Comparison of ENCODE assay signal across 9 cellular contexts in genomic region chr6:52155791-52156576, GRCh38. TPM values are rescaled to one million over a fixed set of nuclear protein-coding genes. Genes with fewer than 3 reads are reported as not detected.
DNase-seq lines count a peak whose midpoint lies in the region; ATAC-seq and TF ChIP-seq lines count a peak whose summit lies in the region.
"Had no signal": no experiment of that assay in that cellular context is flagged by ENCODE, and none has a peak within 500 bp of the region (broad histone marks: within the 10 kb centered on the region; RNA-seq: fewer than 3 reads in every experiment).

No MANE protein-coding gene starts in this region.

- intact Hi-C loops in PC-3 (cut with micrococcal nuclease), result no loop called here
- intact Hi-C loops in naive thymus-derived CD4-positive, alpha-beta T cell (cut with micrococcal nuclease), result no loop called here
- intact Hi-C loops in vagina (cut with DNase I), result no loop called here

- H3K27ac ChIP-seq in PC-3 (ENCODE audit: low read length) (peak overlapping the region; percentile 86), vagina (no peak overlapping the region)
- no peak overlapping the region for H3K27ac ChIP-seq in naive thymus-derived CD4-positive, alpha-beta T cell (ENCODE audit: low read depth, low read length)

- H3F3A ChIP-seq in PC-3 (ENCODE audit: low read length, unreplicated experiment), result peaks cover 8% of the 10 kb centered on the region

- no TSS peak for BruUV-seq in PC-3 (replicated peaks; lab: Mats Ljungman, UMichigan)

- H3K36me3 ChIP-seq in PC-3 (ENCODE audit: low read depth, low read length) (no peaks in the 10 kb centered on the region), vagina (no peaks in the 10 kb centered on the region)
- H3K36me3 ChIP-seq in naive thymus-derived CD4-positive, alpha-beta T cell (ENCODE audit: control insufficient read depth in 2 of 3, insufficient read depth in 3 of 3, low read length in 3 of 3), result no peaks in the 10 kb centered on the region

- H3K9me3 Mint-ChIP-seq in naive thymus-derived CD4-positive, alpha-beta T cell, result peaks cover 0 to 8% (median 0%) of the 10 kb centered on the region in 11 donors
- no peaks in the 10 kb centered on the region for H3K9me3 Mint-ChIP-seq in HFFc6

- CTCF ChIA-PET in PC-3 (lab: Charles Lee), result interaction anchor here (0.6 kb wide), 1 partner anchor 244 kb away, joined by 3 read pairs; no protein-coding TSS in a partner anchor
- CTCF ChIA-PET in naive thymus-derived CD4-positive, alpha-beta T cell (lab: Charles Lee), result no interaction called here

- H3K9me2 ChIP-seq in PC-3 (replicated peaks; ENCODE audit: low read length), result no peaks in the 10 kb centered on the region

- H3K4me3 ChIP-seq in PC-3 (ENCODE audit: low read length) (peak overlapping the region; percentile 9; the same call in 1 of the 2 replicates), vagina (no peak overlapping the region)
- no peak overlapping the region for H3K4me3 ChIP-seq in naive thymus-derived CD4-positive, alpha-beta T cell (ENCODE audit: low read length)

- no peaks in the 10 kb centered on the region for H4K20me1 ChIP-seq in PC-3 (ENCODE audit: low read length)

- no peak for TF ChIP-seq CTCF in PC-3 (conservative IDR thresholded peaks at IDR 0.05; ENCODE audit: low read depth, low read length)
- no peak for TF ChIP-seq CTCF in vagina (IDR thresholded peaks at IDR 0.05)
- no peak for TF ChIP-seq CTCF in HFFc6 (IDR thresholded peaks at IDR 0.05)

- H3K36me3 Mint-ChIP-seq in naive thymus-derived CD4-positive, alpha-beta T cell, result no peaks in the 10 kb centered on the region
- no peaks in the 10 kb centered on the region for H3K36me3 Mint-ChIP-seq in HFFc6 (ENCODE audit: low read depth)

- H3K4me2 ChIP-seq in PC-3 (ENCODE audit: low read length), result peak overlapping the region; percentile 72

- DNase-seq in NK-92 treated with Interleukin-12 subunit alpha and Interleukin-12 subunit beta, amount 100 ng/mL, for 24 hours (lab: John Stamatoyannopoulos, UW), result peak; percentile 46
- DNase-seq in NK-92 (lab: John Stamatoyannopoulos, UW; ENCODE audit: unreplicated experiment) (no peak), PC-3 (peak; percentile 94), vagina (ENCODE audit: extremely low spot score in 2 of 2) (no peak), epidermal melanocyte (ENCODE audit: insufficient read length, low spot score) (no peak), HFFc6 (no peak)
- no peak for DNase-seq in naive thymus-derived CD4-positive, alpha-beta T cell

- no peak overlapping the region for H3K27ac Mint-ChIP-seq in naive thymus-derived CD4-positive, alpha-beta T cell
- H3K27ac Mint-ChIP-seq in HFFc6, result no peak overlapping the region

- peak; percentile 93 for ATAC-seq in HG02943 (IDR thresholded peaks at IDR 0.05; ENCODE audit: low read depth, unreplicated experiment)
- ATAC-seq in PC-3, result peak; percentile 73
- ATAC-seq in naive thymus-derived CD4-positive, alpha-beta T cell, result peak; percentile 18

- no peaks in the 10 kb centered on the region for H3K79me2 ChIP-seq in PC-3 (ENCODE audit: low read length)

- POLR2A ChIA-PET in PC-3 (lab: Charles Lee; ENCODE audit: unreplicated experiment), result no interaction called here
- POLR2A ChIA-PET in naive thymus-derived CD4-positive, alpha-beta T cell (lab: Charles Lee), result no interaction called here

- TF ChIP-seq POLR2A in vagina (IDR thresholded peaks at IDR 0.05), result no peak

- H3K9ac ChIP-seq in PC-3 (ENCODE audit: low read length), result peak overlapping the region; percentile 29

- H2AFZ ChIP-seq in PC-3 (ENCODE audit: low read length), result 0 out of 2 replicates have a peak overlapping the region, but pooled peaks have one; percentile 16

- H3K4me1 ChIP-seq in PC-3 (ENCODE audit: insufficient read depth, low read length) (peaks cover 42% of the 10 kb centered on the region), vagina (no peaks in the 10 kb centered on the region)
- no peaks in the 10 kb centered on the region for H3K4me1 ChIP-seq in naive thymus-derived CD4-positive, alpha-beta T cell (ENCODE audit: control insufficient read depth in 2 of 2, insufficient read depth in 2 of 2, low read length in 2 of 2)

- no peaks in the 10 kb centered on the region for H3K27me3 ChIP-seq in PC-3 (ENCODE audit: low read length)
- no peaks in the 10 kb centered on the region for H3K27me3 ChIP-seq in naive thymus-derived CD4-positive, alpha-beta T cell (ENCODE audit: control insufficient read depth in 2 of 2, insufficient read depth in 2 of 2, low read length in 2 of 2)
- H3K27me3 ChIP-seq in vagina, result no peaks in the 10 kb centered on the region

- no peaks in the 10 kb centered on the region for H3K9me3 ChIP-seq in PC-3 (ENCODE audit: low read length)
- H3K9me3 ChIP-seq in naive thymus-derived CD4-positive, alpha-beta T cell (ENCODE audit: control insufficient read depth in 2 of 3, low read length in 3 of 3), result no peaks in the 10 kb centered on the region
- H3K9me3 ChIP-seq in vagina, result no peaks in the 10 kb centered on the region

- peaks cover 9 to 25% (median 14%) of the 10 kb centered on the region in 5 donors for H3K27me3 Mint-ChIP-seq in naive thymus-derived CD4-positive, alpha-beta T cell
- H3K27me3 Mint-ChIP-seq in HFFc6 (ENCODE audit: insufficient read depth), result peaks cover under 1% of the 10 kb centered on the region

- peaks cover 0 to 18% (median 4%) of the 10 kb centered on the region in 7 donors for H3K4me1 Mint-ChIP-seq in naive thymus-derived CD4-positive, alpha-beta T cell
- H3K4me1 Mint-ChIP-seq in HFFc6 (ENCODE audit: low read depth), result peaks cover 25% of the 10 kb centered on the region

- H3K4me3 Mint-ChIP-seq in naive thymus-derived CD4-positive, alpha-beta T cell, result no peak overlapping the region
- no peak overlapping the region for H3K4me3 Mint-ChIP-seq in HFFc6

RNA-seq across cellular contexts. Expression of gene IL17A, which starts 30.2 kb away (rescaled TPM):
- not detected in 2 replicates for total RNA-seq in PC-3 (2014; rRNA removed)
- total RNA-seq in naive thymus-derived CD4-positive, alpha-beta T cell, result not detected
- polyA plus RNA-seq in naive thymus-derived CD4-positive, alpha-beta T cell, result not detected
- total RNA-seq in vagina, result not detected
- total RNA-seq in HFFc6 (2021; fragmentation: NEBNext Ultra II Directional; extraction: Animal tissue kit (Norgen Biotek cat#: 25700)), result not detected
- polyA plus RNA-seq: AG04450 had no signal

Comparison
In these comparisons a context has a peak if more than half of its experiments do, and no peak if none do; other contexts are left out.
1. DNase-seq: peak in NK-92 treated with Interleukin-12 subunit alpha and Interleukin-12 subunit beta, amount 100 ng/mL, for 24 hours (single experiment) and PC-3 (single experiment); none in NK-92 (single experiment), naive thymus-derived CD4-positive, alpha-beta T cell (0 of 9), vagina (0 of 2), epidermal melanocyte (single experiment) and HFFc6 (single experiment).
2. ATAC-seq: peak in every context shown above with its lines; median percentile 93 in HG02943; 73 in PC-3; 18 in naive thymus-derived CD4-positive, alpha-beta T cell.